ENCODE assay signal across 10 cellular contexts in genomic region chr17:1006054-1006453, GRCh38. TPM values are rescaled to one million over a fixed set of nuclear protein-coding genes. Genes with fewer than 3 reads are reported as not detected.
DNase-seq lines count a peak whose midpoint lies in the region; ATAC-seq and TF ChIP-seq lines count a peak whose summit lies in the region.
"Had no signal": no experiment of that assay in that cellular context is flagged by ENCODE, and none has a peak within 500 bp of the region (broad histone marks: within the 10 kb centered on the region; RNA-seq: fewer than 3 reads in every experiment).

No MANE protein-coding gene starts in this region.

- no peak overlapping the region for H3K4me3 ChIP-seq in CD8-positive, alpha-beta T cell (ENCODE audit: low read depth, low read length)
- no peak overlapping the region for H3K4me3 ChIP-seq in RWPE2 (ENCODE audit: severe bottlenecking)
- no peak overlapping the region for H3K4me3 ChIP-seq in OCI-LY7 (ENCODE audit: low read depth, low read length, poor library complexity, severe bottlenecking)

- no peaks in the 10 kb centered on the region for H4K20me1 ChIP-seq in OCI-LY7 (ENCODE audit: insufficient read depth, low read length)

- H3K27me3 ChIP-seq in CD8-positive, alpha-beta T cell (ENCODE audit: insufficient read depth, low read length): no peaks in the 10 kb centered on the region
- H3K27me3 ChIP-seq in RWPE2 (ENCODE audit: insufficient read depth, poor library complexity, severe bottlenecking) (no peaks in the 10 kb centered on the region), foreskin keratinocyte (no peaks in the 10 kb centered on the region)
- H3K27me3 ChIP-seq: neutrophil had no signal

- H2AFZ ChIP-seq in OCI-LY7 (ENCODE audit: low read length): no peak overlapping the region

- BruUV-seq in OCI-LY7 (replicated peaks; lab: Mats Ljungman, UMichigan): no TSS peak

- no peaks in the 10 kb centered on the region for H3K9me3 ChIP-seq in CD8-positive, alpha-beta T cell (ENCODE audit: low read length)
- no peaks in the 10 kb centered on the region for H3K9me3 ChIP-seq in RWPE2 (ENCODE audit: severe bottlenecking)
- no peaks in the 10 kb centered on the region for H3K9me3 ChIP-seq in OCI-LY7 (ENCODE audit: low read length)
- H3K9me3 ChIP-seq: neutrophil had no signal

- H3K27ac ChIP-seq in CD8-positive, alpha-beta T cell (ENCODE audit: low read depth, low read length): no peak overlapping the region
- H3K27ac ChIP-seq in RWPE2 (ENCODE audit: poor library complexity, severe bottlenecking) (no peak overlapping the region), foreskin keratinocyte (no peak overlapping the region), OCI-LY7 (ENCODE audit: low read depth, low read length, poor library complexity, severe bottlenecking) (no peak overlapping the region)
- H3K27ac ChIP-seq: neutrophil had no signal

- H3K4me3 Mint-ChIP-seq in CD8-positive, alpha-beta T cell: no peak overlapping the region
- H3K4me3 Mint-ChIP-seq in progenitor cell of endocrine pancreas (ENCODE audit: low read depth): no peak overlapping the region

- peaks cover 27% of the 10 kb centered on the region for H3K36me3 ChIP-seq in CD8-positive, alpha-beta T cell (ENCODE audit: insufficient read depth, low read length)
- H3K36me3 ChIP-seq in RWPE2 (ENCODE audit: low read depth): peaks cover 41% of the 10 kb centered on the region
- peaks cover 89% of the 10 kb centered on the region for H3K36me3 ChIP-seq in OCI-LY7 (ENCODE audit: insufficient read depth, low read length)

- CTCF ChIA-PET in CD8-positive, alpha-beta T cell (lab: Charles Lee): interaction anchor here (1.1 kb wide), 1 partner anchor 51 kb away, joined by 3 read pairs; no protein-coding TSS in a partner anchor
- CTCF ChIA-PET in OCI-LY7 (lab: Charles Lee; ENCODE audit: unreplicated experiment): no interaction called here

- H3K9me3 Mint-ChIP-seq in CD8-positive, alpha-beta T cell: no peaks in the 10 kb centered on the region
- no peaks in the 10 kb centered on the region for H3K9me3 Mint-ChIP-seq in progenitor cell of endocrine pancreas (ENCODE audit: low read depth)

- intact Hi-C loops in CD8-positive, alpha-beta T cell (cut with DNase I, micrococcal nuclease): no loop called here
- intact Hi-C loops in OCI-LY7 (cut with micrococcal nuclease; ENCODE audit: unreplicated experiment): no loop called here

- DNase-seq in CD8-positive, alpha-beta T cell: no peak
- DNase-seq in RWPE2 (ENCODE audit: low spot score) (peak; percentile 54), foreskin keratinocyte (no peak), progenitor cell of endocrine pancreas (ENCODE audit: low spot score, unreplicated experiment) (no peak), SIG-M5 treated with dmso at 0.1 percent for 504 hours (lab: John Stamatoyannopoulos, UW; ENCODE audit: unreplicated experiment) (no peak), T-helper 9 cell (no peak), AML-193 (lab: John Stamatoyannopoulos, UW) (no peak), OCI-LY7 (ENCODE audit: low spot score) (no peak)

- H3K4me1 ChIP-seq in CD8-positive, alpha-beta T cell (ENCODE audit: insufficient read depth, low read length): peaks cover 15% of the 10 kb centered on the region
- H3K4me1 ChIP-seq in RWPE2 (ENCODE audit: insufficient read depth, poor library complexity, severe bottlenecking) (peaks cover 6% of the 10 kb centered on the region), foreskin keratinocyte (no peaks in the 10 kb centered on the region), OCI-LY7 (ENCODE audit: insufficient read depth, low read length, poor library complexity, severe bottlenecking) (no peaks in the 10 kb centered on the region)

- peak overlapping the region; percentile 79 for H3K27ac Mint-ChIP-seq in CD8-positive, alpha-beta T cell
- peak overlapping the region; percentile 73 for H3K27ac Mint-ChIP-seq in progenitor cell of endocrine pancreas

- no peak for TF ChIP-seq CTCF in CD8-positive, alpha-beta T cell (IDR thresholded peaks at IDR 0.05)
- TF ChIP-seq CTCF in RWPE2 (IDR thresholded peaks at IDR 0.05; ENCODE audit: poor library complexity, severe bottlenecking): no peak
- no peak for TF ChIP-seq CTCF in foreskin keratinocyte (conservative IDR thresholded peaks at IDR 0.05)
- no peak for TF ChIP-seq CTCF in progenitor cell of endocrine pancreas (IDR thresholded peaks at IDR 0.05; ENCODE audit: unreplicated experiment)
- no peak for TF ChIP-seq CTCF in OCI-LY7 (conservative IDR thresholded peaks at IDR 0.05; ENCODE audit: low read length)

- no peaks in the 10 kb centered on the region for H3K9me2 ChIP-seq in OCI-LY7 (ENCODE audit: insufficient read depth, low read length)

- peaks cover 60% of the 10 kb centered on the region for H3K36me3 Mint-ChIP-seq in CD8-positive, alpha-beta T cell
- H3K36me3 Mint-ChIP-seq in progenitor cell of endocrine pancreas (ENCODE audit: insufficient read depth): peaks cover 5% of the 10 kb centered on the region

- no peaks in the 10 kb centered on the region for H3K27me3 Mint-ChIP-seq in CD8-positive, alpha-beta T cell (ENCODE audit: low read depth)
- H3K27me3 Mint-ChIP-seq in progenitor cell of endocrine pancreas: no peaks in the 10 kb centered on the region

- no peak overlapping the region for H3K4me2 ChIP-seq in OCI-LY7 (ENCODE audit: low read length)

- POLR2A ChIA-PET in CD8-positive, alpha-beta T cell (lab: Charles Lee): no interaction called here
- POLR2A ChIA-PET in OCI-LY7 (lab: Charles Lee): interaction anchor here (0.7 kb wide), 1 partner anchor 816 kb away, joined by 3 read pairs; no protein-coding TSS in a partner anchor

- H3K4me1 Mint-ChIP-seq in CD8-positive, alpha-beta T cell (ENCODE audit: low read depth): peaks cover 12% of the 10 kb centered on the region
- H3K4me1 Mint-ChIP-seq in progenitor cell of endocrine pancreas (ENCODE audit: low read depth): peaks cover 3% of the 10 kb centered on the region

- ATAC-seq in CD8-positive, alpha-beta T cell: no peak
- ATAC-seq in RWPE2 (ENCODE audit: low read depth): no peak
- peak; percentile 53 for ATAC-seq in foreskin keratinocyte
- ATAC-seq: HCT116 had no signal

- H3K79me2 ChIP-seq in OCI-LY7 (ENCODE audit: insufficient read depth, low read depth, low read length): no peaks in the 10 kb centered on the region

RNA-seq across cellular contexts. Expression of gene TIMM22, which starts 9.1 kb away (rescaled TPM):
- 10 to 100 TPM; 13.2 to 14.0 TPM for total RNA-seq in CD8-positive, alpha-beta T cell
- 16.4 and 17.6 TPM in 2 replicates for total RNA-seq in foreskin keratinocyte
- polyA plus RNA-seq in foreskin keratinocyte: 20.6 and 20.7 TPM in 2 replicates
- 14.1 and 14.3 TPM in 2 replicates for total RNA-seq in progenitor cell of endocrine pancreas
- 12.8 and 15.7 TPM in 2 replicates for total RNA-seq in OCI-LY7 (2014; rRNA removed; shearing (Covaris generic))
- 10.6 and 13.8 TPM in 2 replicates for total RNA-seq in OCI-LY7 (2022)

RNA-seq across cellular contexts. Expression of gene NXN, which starts 26.5 kb away (rescaled TPM):
- total RNA-seq in CD8-positive, alpha-beta T cell: under 1 TPM; 0.17 to 0.95 TPM
- total RNA-seq in foreskin keratinocyte (74.7 and 94.8 TPM in 2 replicates), progenitor cell of endocrine pancreas (53.1 and 56.0 TPM in 2 replicates), OCI-LY7 (2022) (2.0 and 2.8 TPM in 2 replicates)
- 69.8 and 84.0 TPM in 2 replicates for polyA plus RNA-seq in foreskin keratinocyte
- total RNA-seq in OCI-LY7 (2014; rRNA removed; shearing (Covaris generic)): 0.93 and 1.3 TPM in 2 replicates

Comparison
In these comparisons a context has a peak if more than half of its experiments do, and no peak if none do; other contexts are left out.
1. RNA of gene NXN, which starts 26.5 kb away (total RNA-seq): 74.7 to 94.8 TPM in foreskin keratinocyte and 53.1 to 56.0 TPM in progenitor cell of endocrine pancreas; 0.93 to 2.8 TPM in OCI-LY7 and 0.17 to 0.95 TPM in CD8-positive, alpha-beta T cell; every median in the first group is over 10 times any median in the second.